In genomic region chr12:123457980-123458779, GRCh38 we compare ENCODE assay signal across 8 cellular contexts. TPM values are rescaled to one million over a fixed set of nuclear protein-coding genes. Genes with fewer than 3 reads are reported as not detected.
DNase-seq lines count a peak whose midpoint lies in the region; ATAC-seq and TF ChIP-seq lines count a peak whose summit lies in the region.

Gene SNRNP35, plus strand, starts transcription at chr12:123458139. Its CDS starts 7,402 bp downstream, at chr12:123465541.

- H3K4me1 Mint-ChIP-seq in Caco-2 (ENCODE audit: low read depth, unreplicated experiment): peaks cover 6% of the 10 kb centered on the region
- peaks cover 16 to 17% of the 10 kb centered on the region in 2 donors for H3K4me1 Mint-ChIP-seq in natural killer cell treated with Interleukin-12 subunit alpha and Interleukin-12 subunit beta and Interleukin-15 and Interleukin-18, amount 100 ng/mL, for 72 hours (ENCODE audit: low read depth in 2 of 2)

- peaks cover 25% of the 10 kb centered on the region for H3K36me3 Mint-ChIP-seq in Caco-2 (ENCODE audit: insufficient read depth, unreplicated experiment)
- H3K36me3 Mint-ChIP-seq in natural killer cell treated with Interleukin-12 subunit alpha and Interleukin-12 subunit beta and Interleukin-15 and Interleukin-18, amount 100 ng/mL, for 72 hours: peaks cover 5% of the 10 kb centered on the region

- ATAC-seq in GM21515 (IDR thresholded peaks at IDR 0.05; ENCODE audit: unreplicated experiment): peak; percentile 55
- ATAC-seq in natural killer cell treated with Interleukin-12 subunit alpha and Interleukin-12 subunit beta and Interleukin-15 and Interleukin-18, amount 100 ng/mL, for 72 hours: peak; percentile 84 to 87

- TF ChIP-seq CTCF in Caco-2 (IDR thresholded peaks at IDR 0.05; ENCODE audit: insufficient read depth in 1 of 2, low read depth in 1 of 2, low read length in 1 of 2, severe bottlenecking in 1 of 2, unreplicated experiment in 1 of 2) (no peak), fibroblast of the aortic adventitia (IDR thresholded peaks at IDR 0.05; ENCODE audit: insufficient read depth, low read length) (no peak)

- peak within 1 kb of the TSS; percentile 100 for H3K27ac Mint-ChIP-seq in Caco-2 (ENCODE audit: unreplicated experiment)
- H3K27ac Mint-ChIP-seq in natural killer cell treated with Interleukin-12 subunit alpha and Interleukin-12 subunit beta and Interleukin-15 and Interleukin-18, amount 100 ng/mL, for 72 hours: peak within 1 kb of the TSS; percentile 97 to 100

- H3K27me3 Mint-ChIP-seq in Caco-2 (ENCODE audit: insufficient read depth, unreplicated experiment): no peaks in the 10 kb centered on the region
- H3K27me3 Mint-ChIP-seq in natural killer cell treated with Interleukin-12 subunit alpha and Interleukin-12 subunit beta and Interleukin-15 and Interleukin-18, amount 100 ng/mL, for 72 hours: no peaks in the 10 kb centered on the region

- DNase-seq in Caco-2 (peak; percentile 89 to 92), Kasumi-1 (lab: John Stamatoyannopoulos, UW) (peak; percentile 76), fibroblast of the aortic adventitia (ENCODE audit: low read depth) (peak; percentile 90)
- DNase-seq in activated effector memory CD4-positive, alpha-beta T cell treated with Interleukin-2 at 50 U/mL for 16 hours: peak; percentile 79
- DNase-seq in natural killer cell treated with Interleukin-12 subunit alpha and Interleukin-12 subunit beta and Interleukin-15 and Interleukin-18, amount 100 ng/mL, for 72 hours (ENCODE audit: low spot score): peak; percentile 88
- DNase-seq in stimulated activated naive CD4-positive, alpha-beta T cell (lab: John Stamatoyannopoulos, UW): peak; percentile 80 to 98 (median 86)

- intact Hi-C loops in Caco-2 (cut with micrococcal nuclease; ENCODE audit: unreplicated experiment): loop anchor here (1.0 kb wide), 1 partner anchor 22 kb away; the partner anchor contains the start of gene RILPL2

- no peaks in the 10 kb centered on the region; the same call in 1 of the 2 replicates for H3K36me3 ChIP-seq in Caco-2 (ENCODE audit: control insufficient read depth, insufficient read depth, low read length)

- peak within 1 kb of the TSS; percentile 98 for H3K4me3 Mint-ChIP-seq in Caco-2 (ENCODE audit: unreplicated experiment)
- H3K4me3 Mint-ChIP-seq in natural killer cell treated with Interleukin-12 subunit alpha and Interleukin-12 subunit beta and Interleukin-15 and Interleukin-18, amount 100 ng/mL, for 72 hours: peak within 1 kb of the TSS; percentile 97

- TSS peak; percentile 97 for BruUV-seq in Caco-2 (replicated peaks; lab: Mats Ljungman, UMichigan)

- H3K27me3 ChIP-seq in Caco-2 (replicated peaks; ENCODE audit: control insufficient read depth, insufficient read depth, low read length): no peaks in the 10 kb centered on the region

- H3K4me1 ChIP-seq in Caco-2: no peaks in the 10 kb centered on the region

- H3K4me3 ChIP-seq in Caco-2 (ENCODE audit: low read depth, low read length) (peak within 1 kb of the TSS; percentile 85), fibroblast of the aortic adventitia (ENCODE audit: low read depth, low read length) (peak within 1 kb of the TSS; percentile 90)

- POLR2A ChIA-PET in Caco-2 (lab: Charles Lee): interaction anchor here (0.9 to 1.2 kb wide), 3 partner anchors 74 to 226 kb away, joined by 3 to 5 read pairs (median 3); partner anchors contain the start of gene KMT5A

- no peaks in the 10 kb centered on the region for H3K9me3 ChIP-seq in Caco-2

- TF ChIP-seq POLR2A in Raji (IDR thresholded peaks at IDR 0.05; ENCODE audit: insufficient read depth, low read depth, low read length): peak; percentile 77

- no peaks in the 10 kb centered on the region for H3K9me3 Mint-ChIP-seq in Caco-2 (ENCODE audit: unreplicated experiment)
- no peaks in the 10 kb centered on the region for H3K9me3 Mint-ChIP-seq in natural killer cell treated with Interleukin-12 subunit alpha and Interleukin-12 subunit beta and Interleukin-15 and Interleukin-18, amount 100 ng/mL, for 72 hours

- CTCF ChIA-PET in Caco-2 (lab: Charles Lee): interaction anchor here (0.7 kb wide), 1 partner anchor 193 kb away, joined by 3 read pairs; no protein-coding TSS in a partner anchor

RNA-seq across cellular contexts. Expression of gene SNRNP35, which starts in this region (rescaled TPM):
- total RNA-seq in Caco-2 (2022) (22.0 and 22.7 TPM in 2 replicates), fibroblast of the aortic adventitia (ENCODE audit: low replicate concordance) (15.7 and 37.7 TPM in 2 replicates)
- 10 to 100 TPM; 27.3 to 36.9 TPM for total RNA-seq in natural killer cell treated with Interleukin-12 subunit alpha and Interleukin-12 subunit beta and Interleukin-15 and Interleukin-18, amount 100 ng/mL, for 72 hours

Comparison
In these comparisons a context has a peak if more than half of its experiments do, and no peak if none do; other contexts are left out.
1. Peak in every context shown above with its lines: DNase-seq, ATAC-seq and H3K4me3 ChIP-seq.